8 cellular contexts compared by ENCODE assay signal in genomic region chr14:49173765-49174373, GRCh38.
A peak's percentile ranks its signal among the peaks of the same experiment; 100 is the strongest.
DNase-seq lines count a peak whose midpoint lies in the region; ATAC-seq and TF ChIP-seq lines count a peak whose summit lies in the region.

No MANE protein-coding gene starts in this region.

- CTCF ChIA-PET in activated CD8-positive, alpha-beta T cell treated with anti-CD3 and anti-CD28 coated beads, Interleukin-2, amount 10 ng/mL, durations not matched to agents 7 days and 5 days (lab: Charles Lee), result no interaction called here

- no peaks in the 10 kb centered on the region for H3K9me3 Mint-ChIP-seq in activated CD8-positive, alpha-beta T cell treated with anti-CD3 and anti-CD28 coated beads, Interleukin-2, amount 10 ng/mL, durations not matched to agents 7 days and 5 days (ENCODE audit: insufficient read depth)

- 23% methylated on average over 3 of the region's 3 CpGs for WGBS in hepatocyte (ENCODE audit: low lambda C conversion rate, missing lambda C conversion rate)

- DNase-seq in NCI-H187 (lab: John Stamatoyannopoulos, UW) (peak; percentile 21 to 38), NCI-H187 treated with DMSO at 0.1 percent for 48 hours (lab: John Stamatoyannopoulos, UW) (no peak), GM20000 (ENCODE audit: low spot score) (peak; percentile 34), NCI-H510A treated with DMSO at 0.1 percent for 48 hours (lab: John Stamatoyannopoulos, UW) (peak; percentile 79), hepatocyte (ENCODE audit: low spot score) (peak; percentile 84)
- DNase-seq in activated CD8-positive, alpha-beta T cell treated with anti-CD3 and anti-CD28 coated beads, Interleukin-2, amount 10 ng/mL, durations not matched to agents 7 days and 5 days, result peak; percentile 68
- DNase-seq in stimulated activated CD8-positive, alpha-beta memory T cell treated with anti-CD3 and anti-CD28 coated beads, Interleukin-4, amount 100 ng/mL, for 48 hours, result peak; percentile 61

- H3K27me3 ChIP-seq in hepatocyte, result no peaks in the 10 kb centered on the region

- H3K4me2 ChIP-seq in hepatocyte, result no peak overlapping the region

- H3K4me1 Mint-ChIP-seq in activated CD8-positive, alpha-beta T cell treated with anti-CD3 and anti-CD28 coated beads, Interleukin-2, amount 10 ng/mL, durations not matched to agents 7 days and 5 days (ENCODE audit: low read depth), result no peaks in the 10 kb centered on the region

- no peak overlapping the region for H3K4me3 ChIP-seq in hepatocyte

- no peaks in the 10 kb centered on the region for H3K36me3 Mint-ChIP-seq in activated CD8-positive, alpha-beta T cell treated with anti-CD3 and anti-CD28 coated beads, Interleukin-2, amount 10 ng/mL, durations not matched to agents 7 days and 5 days (ENCODE audit: low read depth)

- H3K9me3 ChIP-seq in hepatocyte (ENCODE audit: low read depth), result no peaks in the 10 kb centered on the region

- H3K4me1 ChIP-seq in hepatocyte (ENCODE audit: insufficient read depth), result no peaks in the 10 kb centered on the region

- no peaks in the 10 kb centered on the region for H3K9me2 ChIP-seq in hepatocyte (replicated peaks; ENCODE audit: insufficient read depth)

- H4K20me1 ChIP-seq in hepatocyte (ENCODE audit: insufficient read depth, poor library complexity, severe bottlenecking), result no peaks in the 10 kb centered on the region

- H3K27ac ChIP-seq in hepatocyte, result no peak overlapping the region

- H2AFZ ChIP-seq in hepatocyte, result no peak overlapping the region

- no peaks in the 10 kb centered on the region for H3K79me2 ChIP-seq in hepatocyte

- no peak overlapping the region for H3K27ac Mint-ChIP-seq in activated CD8-positive, alpha-beta T cell treated with anti-CD3 and anti-CD28 coated beads, Interleukin-2, amount 10 ng/mL, durations not matched to agents 7 days and 5 days

- ATAC-seq in HG03457 (IDR thresholded peaks at IDR 0.05; ENCODE audit: unreplicated experiment), result peak; percentile 98
- peak; percentile 81 for ATAC-seq in activated CD8-positive, alpha-beta T cell treated with anti-CD3 and anti-CD28 coated beads, Interleukin-2, amount 10 ng/mL, durations not matched to agents 7 days and 5 days

- H3K4me3 Mint-ChIP-seq in activated CD8-positive, alpha-beta T cell treated with anti-CD3 and anti-CD28 coated beads, Interleukin-2, amount 10 ng/mL, durations not matched to agents 7 days and 5 days, result no peak overlapping the region

- H3K36me3 ChIP-seq in hepatocyte (replicated peaks; ENCODE audit: insufficient read depth, low read depth), result no peaks in the 10 kb centered on the region

- no peaks in the 10 kb centered on the region for H3K27me3 Mint-ChIP-seq in activated CD8-positive, alpha-beta T cell treated with anti-CD3 and anti-CD28 coated beads, Interleukin-2, amount 10 ng/mL, durations not matched to agents 7 days and 5 days (ENCODE audit: low read depth)

- POLR2A ChIA-PET in activated CD8-positive, alpha-beta T cell treated with anti-CD3 and anti-CD28 coated beads, Interleukin-2, amount 10 ng/mL, durations not matched to agents 7 days and 5 days (lab: Charles Lee), result no interaction called here

- TF ChIP-seq CTCF in GM20000 (IDR thresholded peaks at IDR 0.05; ENCODE audit: extremely low read depth, missing control alignments) (peak; percentile 40), hepatocyte (IDR thresholded peaks at IDR 0.05; ENCODE audit: poor library complexity) (peak; percentile 69)
